In the genomic region with DNA sequence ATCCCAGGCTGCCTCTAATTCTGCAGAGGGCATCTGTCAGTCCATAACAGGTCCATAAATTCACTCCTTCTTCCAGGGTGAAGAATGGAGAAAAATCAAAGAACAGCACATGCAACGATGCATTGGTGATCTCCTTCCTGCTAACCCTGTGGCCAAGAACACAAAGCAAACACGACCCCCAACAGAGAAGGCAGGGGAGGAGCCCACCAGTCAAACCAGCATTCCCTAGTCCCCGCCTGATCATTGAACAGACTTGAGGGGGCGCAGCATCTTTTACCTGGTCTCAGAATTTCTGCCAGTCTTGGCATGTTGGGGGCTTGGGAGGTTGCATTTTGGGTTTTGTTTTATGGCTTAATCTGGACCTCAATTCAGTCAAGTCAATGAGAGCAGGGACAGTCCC, we compare ENCODE assay signal across 20 cellular contexts.
"Had no signal": no experiment of that assay in that cellular context is flagged by ENCODE, and none has a peak within 500 bp of the region (broad histone marks: within the 10 kb centered on the region; RNA-seq: fewer than 3 reads in every experiment).

No MANE protein-coding gene starts in this region.

- H3K36me3 Mint-ChIP-seq: activated CD8-positive, alpha-beta memory T cell treated with anti-CD3 and anti-CD28 coated beads, Interleukin-2, amount 10 ng/mL, durations not matched to agents 7 days and 5 days; brain; stimulated activated memory B cell treated with anti-CD40 and anti-IgM and Interleukin-4, amounts not matched to agents 10 μg/mL and 1 μg/mL and 100 μg/mL, for 72 hours had no signal

- H3K4me3 Mint-ChIP-seq: activated CD4-positive, alpha-beta T cell treated with anti-CD3 and anti-CD28 coated beads, Interleukin-2, amount 10 ng/mL, durations not matched to agents 7 days and 5 days; activated CD8-positive, alpha-beta memory T cell treated with anti-CD3 and anti-CD28 coated beads, Interleukin-2, amount 10 ng/mL, durations not matched to agents 7 days and 5 days; activated CD8-positive, alpha-beta T cell treated with anti-CD3 and anti-CD28 coated beads for 36 hours; activated naive CD8-positive, alpha-beta T cell treated with anti-CD3 and anti-CD28 coated beads, Interleukin-2, amount 50 U/mL, for 24 hours; neural crest cell; stimulated activated memory B cell treated with anti-CD40 and anti-IgM and Interleukin-4, amounts not matched to agents 10 μg/mL and 1 μg/mL and 100 μg/mL, for 72 hours; T-helper 1 cell treated with Interleukin-12 subunit alpha and Interleukin-12 subunit beta and Interleukin-4 antibody, amounts not matched to agents 30 μg/mL and 1 μg/mL, for 36 hours had no signal

- H3K36me3 ChIP-seq: left lung, sigmoid colon, stomach had no signal

- H3K27me3 Mint-ChIP-seq: brain had no signal

- H3K9me3 ChIP-seq: left lung, sigmoid colon, stomach had no signal

- H3K4me1 ChIP-seq: sigmoid colon had no signal

- ATAC-seq: activated CD8-positive, alpha-beta memory T cell treated with anti-CD3 and anti-CD28 coated beads, Interleukin-2, amount 10 ng/mL, durations not matched to agents 7 days and 5 days; activated CD8-positive, alpha-beta T cell treated with anti-CD3 and anti-CD28 coated beads for 36 hours; activated naive CD8-positive, alpha-beta T cell treated with anti-CD3 and anti-CD28 coated beads, Interleukin-2, amount 50 U/mL, for 24 hours; left lung; naive thymus-derived CD4-positive, alpha-beta T cell; stimulated activated memory B cell treated with anti-CD40 and anti-IgM and Interleukin-4, amounts not matched to agents 10 μg/mL and 1 μg/mL and 100 μg/mL, for 72 hours had no signal

- H3K9me3 Mint-ChIP-seq: activated CD4-positive, alpha-beta T cell treated with anti-CD3 and anti-CD28 coated beads, Interleukin-2, amount 10 ng/mL, durations not matched to agents 7 days and 5 days; activated CD8-positive, alpha-beta T cell treated with anti-CD3 and anti-CD28 coated beads for 36 hours; activated naive CD8-positive, alpha-beta T cell treated with anti-CD3 and anti-CD28 coated beads, Interleukin-2, amount 50 U/mL, for 24 hours; neural crest cell; stimulated activated memory B cell treated with anti-CD40 and anti-IgM and Interleukin-4, amounts not matched to agents 10 μg/mL and 1 μg/mL and 100 μg/mL, for 72 hours; T-helper 1 cell treated with Interleukin-12 subunit alpha and Interleukin-12 subunit beta and Interleukin-4 antibody, amounts not matched to agents 30 μg/mL and 1 μg/mL, for 36 hours had no signal

- H3K27ac Mint-ChIP-seq: activated CD8-positive, alpha-beta memory T cell treated with anti-CD3 and anti-CD28 coated beads, Interleukin-2, amount 10 ng/mL, durations not matched to agents 7 days and 5 days; activated CD8-positive, alpha-beta T cell treated with anti-CD3 and anti-CD28 coated beads for 36 hours; activated naive CD8-positive, alpha-beta T cell treated with anti-CD3 and anti-CD28 coated beads, Interleukin-2, amount 50 U/mL, for 24 hours; naive thymus-derived CD4-positive, alpha-beta T cell; stimulated activated memory B cell treated with anti-CD40 and anti-IgM and Interleukin-4, amounts not matched to agents 10 μg/mL and 1 μg/mL and 100 μg/mL, for 72 hours; T-helper 1 cell treated with Interleukin-12 subunit alpha and Interleukin-12 subunit beta and Interleukin-4 antibody, amounts not matched to agents 30 μg/mL and 1 μg/mL, for 36 hours had no signal

- H3K4me3 ChIP-seq: left lung, lung, sigmoid colon, smooth muscle cell, stomach had no signal

- H3K4me2 ChIP-seq: smooth muscle cell had no signal

- DNase-seq: activated CD4-positive, alpha-beta T cell treated with anti-CD3 and anti-CD28 coated beads, Interleukin-2, amount 10 ng/mL, durations not matched to agents 7 days and 5 days; activated CD8-positive, alpha-beta memory T cell treated with anti-CD3 and anti-CD28 coated beads, Interleukin-2, amount 10 ng/mL, durations not matched to agents 7 days and 5 days; activated CD8-positive, alpha-beta T cell treated with anti-CD3 and anti-CD28 coated beads for 36 hours; activated effector memory CD4-positive, alpha-beta T cell treated with anti-CD3 and anti-CD28 coated beads, Interleukin-2, amount 50 U/mL, for 16 hours; activated naive CD4-positive, alpha-beta T cell treated with anti-CD3 and anti-CD28 coated beads, Interleukin-2, amount 50 U/mL, for 16 hours; activated naive CD8-positive, alpha-beta T cell treated with anti-CD3 and anti-CD28 coated beads, Interleukin-2, amount 50 U/mL, for 24 hours; activated T-cell treated with anti-CD3 and anti-CD28 coated beads for 4 hours; kidney glomerular epithelial cell; left lung; naive thymus-derived CD4-positive, alpha-beta T cell; retina; sigmoid colon; stimulated activated CD4-positive, alpha-beta T cell treated with anti-CD3 and anti-CD28 coated beads, Interleukin-15, amount 100 ng/mL, for 24 hours; stomach had no signal

- H3K27ac ChIP-seq: left lung had no signal
